In the genomic region with DNA sequence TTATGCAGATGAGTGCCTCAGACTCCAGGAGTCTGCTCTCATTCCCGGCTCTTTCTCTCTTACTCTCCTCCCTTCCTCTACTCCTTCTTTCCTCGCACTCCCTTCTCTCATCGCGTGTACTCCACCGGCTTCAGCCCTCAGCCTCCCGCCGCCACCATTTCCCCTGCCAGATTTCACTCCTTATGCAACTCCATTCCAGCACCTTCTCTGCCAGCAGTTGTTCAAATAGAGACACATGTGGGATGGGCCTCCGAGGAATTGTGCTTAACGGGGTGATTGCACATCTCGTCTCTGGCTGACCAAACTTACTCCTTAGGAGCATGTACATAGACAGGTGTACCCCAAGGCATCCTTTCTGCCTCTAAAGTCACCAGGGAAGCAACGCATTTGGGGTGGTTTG, we compare ENCODE assay signal across 1 cellular context.
TF ChIP-seq lines count a peak whose summit lies in the region.

No MANE protein-coding gene starts in this region.

TF ChIP-seq in H1, 55 proteins besides CTCF, POLR2A, EP300 and RAD21:
- TF ChIP-seq, protein P1, sequence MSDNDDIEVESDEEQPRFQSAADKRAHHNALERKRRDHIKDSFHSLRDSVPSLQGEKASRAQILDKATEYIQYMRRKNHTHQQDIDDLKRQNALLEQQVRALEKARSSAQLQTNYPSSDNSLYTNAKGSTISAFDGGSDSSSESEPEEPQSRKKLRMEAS (IDR thresholded peaks at IDR 0.05) = 0 out of 2 replicates have a peak, but pooled peaks have one; percentile 5
- no peak for TF ChIP-seq CREB1 (IDR thresholded peaks at IDR 0.05)
